Comparison of ENCODE assay signal across 27 cellular contexts in genomic region chr15:90132437-90132836, GRCh38. TPM values are rescaled to one million over a fixed set of nuclear protein-coding genes. Genes with fewer than 3 reads are reported as not detected.
DNase-seq lines count a peak whose midpoint lies in the region; ATAC-seq, FAIRE-seq and TF ChIP-seq lines count a peak whose summit lies in the region.
"Had no signal": no experiment of that assay in that cellular context is flagged by ENCODE, and none has a peak within 500 bp of the region (broad histone marks: within the 10 kb centered on the region; RNA-seq: fewer than 3 reads in every experiment).

No MANE protein-coding gene starts in this region.

- H3K9ac ChIP-seq in BLaER1: no peak overlapping the region
- H3K9ac ChIP-seq in K562 (ENCODE audit: insufficient read depth in 1 of 2, low read depth in 2 of 2, low read length in 2 of 2): no peak overlapping the region
- H3K9ac ChIP-seq in mammary epithelial cell (ENCODE audit: insufficient read depth, low read length): no peak overlapping the region
- H3K9ac ChIP-seq: BLaER1 treated with 17β-estradiol and CSF1 and Interleukin-3, amounts not matched to agents 10 nM and 100 nM had no signal

- dilution Hi-C loops in mammary epithelial cell (cut with HindIII; ENCODE audit: low sequenced_read_pairs): loop anchor here (5.0 kb wide), 1 partner anchor 50 kb away; no protein-coding TSS in a partner anchor

- H3K4me1 ChIP-seq in BLaER1 (peaks cover 32% of the 10 kb centered on the region), HEK293 (ENCODE audit: control insufficient read depth, insufficient read depth, low read length) (no peaks in the 10 kb centered on the region), K562 (replicated peaks in 1 of 2; ENCODE audit: control insufficient read depth in 2 of 2, insufficient read depth in 2 of 2, low read length in 2 of 2) (no peaks in the 10 kb centered on the region), sigmoid colon (peaks cover 0 to 4% (median 1%) of the 10 kb centered on the region in 4 donors), mammary epithelial cell (ENCODE audit: insufficient read depth, low read length) (no peaks in the 10 kb centered on the region)
- H3K4me1 ChIP-seq in CD8-positive, alpha-beta T cell (ENCODE audit: insufficient read depth, low read length): no peaks in the 10 kb centered on the region
- H3K4me1 ChIP-seq: BE2C had no signal

- no peaks in the 10 kb centered on the region for H3K9me3 Mint-ChIP-seq in activated naive CD4-positive, alpha-beta T cell treated with anti-CD3 and anti-CD28 coated beads for 36 hours
- H3K9me3 Mint-ChIP-seq in CD8-positive, alpha-beta T cell: no peaks in the 10 kb centered on the region
- H3K9me3 Mint-ChIP-seq: CD4-positive, alpha-beta T cell; CD8-positive, alpha-beta memory T cell had no signal

- H3K4me1 Mint-ChIP-seq in activated naive CD4-positive, alpha-beta T cell treated with anti-CD3 and anti-CD28 coated beads for 36 hours (ENCODE audit: low read depth): no peaks in the 10 kb centered on the region
- no peaks in the 10 kb centered on the region for H3K4me1 Mint-ChIP-seq in CD8-positive, alpha-beta T cell (ENCODE audit: low read depth)
- H3K4me1 Mint-ChIP-seq: CD8-positive, alpha-beta memory T cell had no signal

- H3K4me3 ChIP-seq in BLaER1: no peak overlapping the region
- H3K4me3 ChIP-seq in HEK293 (ENCODE audit: low read depth, low read length): no peak overlapping the region
- no peak overlapping the region for H3K4me3 ChIP-seq in K562
- H3K4me3 ChIP-seq in sigmoid colon: no peak overlapping the region
- H3K4me3 ChIP-seq in dorsolateral prefrontal cortex: no peak overlapping the region
- no peak overlapping the region for H3K4me3 ChIP-seq in mammary epithelial cell (replicated peaks in 1 of 3; ENCODE audit: insufficient read depth in 1 of 3, low read depth in 2 of 3, low read length in 3 of 3)
- no peak overlapping the region for H3K4me3 ChIP-seq in CD8-positive, alpha-beta T cell (ENCODE audit: low read depth, low read length)
- H3K4me3 ChIP-seq: GM12878 had no signal

- DNase-seq in K562 (ENCODE audit: extremely low read depth in 1 of 4, low spot score in 3 of 4) (no peak), sigmoid colon (peak; percentile 3), dorsolateral prefrontal cortex (no peak), mammary epithelial cell (no peak)
- no peak for DNase-seq in activated naive CD4-positive, alpha-beta T cell treated with anti-CD3 and anti-CD28 coated beads for 36 hours
- no peak for DNase-seq in CD8-positive, alpha-beta T cell
- DNase-seq: 8988T; ACHN; BE2C; CD4-positive, alpha-beta T cell; CD8-positive, alpha-beta memory T cell; COR-L47; DMS 273 treated with DMSO at 0.1 percent for 48 hours; DMS153; DMS53; DMS79; DND-41; EL; GDM1 had no signal

- H3K4me2 ChIP-seq in BLaER1 (peak overlapping the region; percentile 65; the same call in 1 of the 2 replicates), K562 (ENCODE audit: insufficient read depth, low read length) (no peak overlapping the region), mammary epithelial cell (ENCODE audit: insufficient read depth, low read depth, low read length) (no peak overlapping the region)

- H3K4me3 Mint-ChIP-seq in activated naive CD4-positive, alpha-beta T cell treated with anti-CD3 and anti-CD28 coated beads for 36 hours: no peak overlapping the region
- H3K4me3 Mint-ChIP-seq in CD8-positive, alpha-beta T cell: no peak overlapping the region
- H3K4me3 Mint-ChIP-seq: CD4-positive, alpha-beta T cell; CD8-positive, alpha-beta memory T cell had no signal

- TF ChIP-seq RAD21 in K562 (CRISPR knock-in tag; conservative IDR thresholded peaks at IDR 0.05 in 1 of 2, IDR thresholded peaks at IDR 0.05 in 1 of 2): no peak

- H3K36me3 ChIP-seq in BLaER1: no peaks in the 10 kb centered on the region
- H3K36me3 ChIP-seq in HEK293 (ENCODE audit: control insufficient read depth in 2 of 2, insufficient read depth in 1 of 2, low read length in 2 of 2): no peaks in the 10 kb centered on the region
- H3K36me3 ChIP-seq in K562 (ENCODE audit: control insufficient read depth, insufficient read depth, low read length): no peaks in the 10 kb centered on the region
- no peaks in the 10 kb centered on the region for H3K36me3 ChIP-seq in sigmoid colon
- H3K36me3 ChIP-seq in mammary epithelial cell (ENCODE audit: insufficient read depth, low read length): no peaks in the 10 kb centered on the region
- no peaks in the 10 kb centered on the region for H3K36me3 ChIP-seq in CD8-positive, alpha-beta T cell (ENCODE audit: insufficient read depth, low read length)
- H3K36me3 ChIP-seq: BE2C; BLaER1 treated with 17β-estradiol and CSF1 and Interleukin-3, amounts not matched to agents 10 nM and 100 nM had no signal

- intact Hi-C loops in K562 (cut with micrococcal nuclease): no loop called here
- intact Hi-C loops in sigmoid colon (cut with DNase I): no loop called here
- intact Hi-C loops in dorsolateral prefrontal cortex (cut with DNase I): no loop called here
- intact Hi-C loops in mammary epithelial cell (cut with micrococcal nuclease): no loop called here
- intact Hi-C loops in activated naive CD4-positive, alpha-beta T cell treated with anti-CD3 and anti-CD28 coated beads for 36 hours (cut with micrococcal nuclease): no loop called here
- intact Hi-C loops in CD8-positive, alpha-beta T cell (cut with DNase I, micrococcal nuclease): no loop called here

- H3K36me3 Mint-ChIP-seq in activated naive CD4-positive, alpha-beta T cell treated with anti-CD3 and anti-CD28 coated beads for 36 hours (ENCODE audit: low read depth): no peaks in the 10 kb centered on the region
- H3K36me3 Mint-ChIP-seq in CD8-positive, alpha-beta T cell: no peaks in the 10 kb centered on the region

- CTCF ChIA-PET in HEK293 (lab: Yijun Ruan, JAX): no interaction called here
- CTCF ChIA-PET in K562 (lab: Yijun Ruan, JAX; ENCODE audit: low intra/inter-chr PET ratio): no interaction called here
- CTCF ChIA-PET in mammary epithelial cell (lab: Charles Lee; ENCODE audit: low non-redundant PET): no interaction called here
- CTCF ChIA-PET in activated naive CD4-positive, alpha-beta T cell treated with anti-CD3 and anti-CD28 coated beads for 36 hours (lab: Charles Lee): interaction anchor here (0.6 kb wide), 1 partner anchor 12 kb away, joined by 3 read pairs; no protein-coding TSS in a partner anchor
- CTCF ChIA-PET in CD8-positive, alpha-beta T cell (lab: Charles Lee): no interaction called here

- no peak overlapping the region for H3K27ac Mint-ChIP-seq in activated naive CD4-positive, alpha-beta T cell treated with anti-CD3 and anti-CD28 coated beads for 36 hours
- no peak overlapping the region for H3K27ac Mint-ChIP-seq in CD8-positive, alpha-beta T cell
- H3K27ac Mint-ChIP-seq: CD4-positive, alpha-beta T cell; CD8-positive, alpha-beta memory T cell had no signal

- POLR2A ChIA-PET in HEK293 (lab: Yijun Ruan, JAX): interaction anchor here (1.0 kb wide), 1 partner anchor 102 kb away, joined by 3 read pairs; the partner anchor contains the start of genes CIB1 and GDPGP1
- POLR2A ChIA-PET in K562 (lab: Yijun Ruan, JAX): no interaction called here
- POLR2A ChIA-PET in CD8-positive, alpha-beta T cell (lab: Charles Lee): no interaction called here

- H3K27ac ChIP-seq in BLaER1: no peak overlapping the region
- no peak overlapping the region for H3K27ac ChIP-seq in HEK293 (ENCODE audit: extremely low read depth, low read depth, low read length)
- no peak overlapping the region for H3K27ac ChIP-seq in K562 (ENCODE audit: extremely low read depth, low read depth, low read length)
- H3K27ac ChIP-seq in sigmoid colon: no peak overlapping the region
- no peak overlapping the region for H3K27ac ChIP-seq in dorsolateral prefrontal cortex
- H3K27ac ChIP-seq in mammary epithelial cell (ENCODE audit: insufficient read depth, low read depth, low read length): no peak overlapping the region
- H3K27ac ChIP-seq in CD8-positive, alpha-beta T cell (ENCODE audit: low read depth, low read length): no peak overlapping the region
- H3K27ac ChIP-seq: C4-2B had no signal

- no peaks in the 10 kb centered on the region for H3K9me1 ChIP-seq in K562 (ENCODE audit: control insufficient read depth, insufficient read depth, low read length)

- TF ChIP-seq CTCF in HEK293 (tag by site-specific recombination; IDR thresholded peaks at IDR 0.05): no peak
- TF ChIP-seq CTCF in K562 (IDR thresholded peaks at IDR 0.05 in 2 of 3, conservative IDR thresholded peaks at IDR 0.05 in 1 of 3; ENCODE audit: insufficient read depth in 2 of 3, low read depth in 1 of 3, low read length in 3 of 3): no peak
- TF ChIP-seq CTCF in sigmoid colon (IDR thresholded peaks at IDR 0.05): no peak
- TF ChIP-seq CTCF in dorsolateral prefrontal cortex (IDR thresholded peaks at IDR 0.05 in 54 of 56, conservative IDR thresholded peaks at IDR 0.05 in 2 of 56; ENCODE audit: low read depth in 1 of 56, partially characterized antibody in 56 of 56): no peak
- no peak for TF ChIP-seq CTCF in mammary epithelial cell (conservative IDR thresholded peaks at IDR 0.05 in 1 of 2, IDR thresholded peaks at IDR 0.05 in 1 of 2; ENCODE audit: extremely low read depth in 1 of 2, insufficient read depth in 1 of 2, low read depth in 1 of 2, low read length in 2 of 2)
- no peak for TF ChIP-seq CTCF in CD8-positive, alpha-beta T cell (IDR thresholded peaks at IDR 0.05)

- no peak for TF ChIP-seq EP300 in K562 (IDR thresholded peaks at IDR 0.05; ENCODE audit: low read length)
- TF ChIP-seq EP300 in sigmoid colon (IDR thresholded peaks at IDR 0.05): no peak

- no peaks in the 10 kb centered on the region for H3K27me3 Mint-ChIP-seq in activated naive CD4-positive, alpha-beta T cell treated with anti-CD3 and anti-CD28 coated beads for 36 hours (ENCODE audit: low read depth)
- H3K27me3 Mint-ChIP-seq in CD8-positive, alpha-beta T cell (ENCODE audit: low read depth): peaks cover 2% of the 10 kb centered on the region
- H3K27me3 Mint-ChIP-seq: CD4-positive, alpha-beta T cell had no signal

- 48% methylated on average over 5 of the region's 5 CpGs for WGBS in K562 (ENCODE audit: insufficient coverage, low coverage, missing lambda C conversion rate)
- 93 to 94% methylated on average over 5 of the region's 5 CpGs for WGBS in sigmoid colon, 2 donors
- 92% methylated on average over 5 of the region's 5 CpGs for WGBS in mammary epithelial cell (ENCODE audit: low coverage, missing lambda C conversion rate)

- H2AFZ ChIP-seq in K562 (ENCODE audit: low read depth, low read length): no peak overlapping the region
- no peak overlapping the region for H2AFZ ChIP-seq in mammary epithelial cell (ENCODE audit: low read depth, low read length)

- H3K79me2 ChIP-seq in K562 (ENCODE audit: control insufficient read depth, insufficient read depth, low read length): no peaks in the 10 kb centered on the region
- no peaks in the 10 kb centered on the region for H3K79me2 ChIP-seq in mammary epithelial cell (ENCODE audit: insufficient read depth, low read length)

- H4K20me1 ChIP-seq in BLaER1 (no peaks in the 10 kb centered on the region), K562 (replicated peaks; ENCODE audit: control insufficient read depth, insufficient read depth, low read length) (no peaks in the 10 kb centered on the region), mammary epithelial cell (ENCODE audit: insufficient read depth, low read length) (no peaks in the 10 kb centered on the region)
- H4K20me1 ChIP-seq: BLaER1 treated with 17β-estradiol and CSF1 and Interleukin-3, amounts not matched to agents 10 nM and 100 nM had no signal

- no peak for FAIRE-seq in K562 (lab: Jason Lieb, UNC)
- FAIRE-seq: A204.1, GM12878, GM12892, GM18507 had no signal

- no peak for TF ChIP-seq POLR2A in K562 (conservative IDR thresholded peaks at IDR 0.05)
- TF ChIP-seq POLR2A in sigmoid colon (IDR thresholded peaks at IDR 0.05): no peak

- no peaks in the 10 kb centered on the region; the same call in 1 of the 2 replicates for H3K9me3 ChIP-seq in BLaER1
- no peaks in the 10 kb centered on the region for H3K9me3 ChIP-seq in HEK293 (ENCODE audit: control insufficient read depth, insufficient read depth, low read depth, low read length)
- H3K9me3 ChIP-seq in K562 (replicated peaks; ENCODE audit: control insufficient read depth, insufficient read depth, low read depth, low read length): no peaks in the 10 kb centered on the region
- no peaks in the 10 kb centered on the region for H3K9me3 ChIP-seq in sigmoid colon
- H3K9me3 ChIP-seq in mammary epithelial cell (replicated peaks; ENCODE audit: insufficient read depth, low read length): no peaks in the 10 kb centered on the region
- no peaks in the 10 kb centered on the region for H3K9me3 ChIP-seq in CD8-positive, alpha-beta T cell (ENCODE audit: low read length)
- H3K9me3 ChIP-seq: BE2C had no signal

- H3K27me3 ChIP-seq in BLaER1 (no peaks in the 10 kb centered on the region; the same call in 1 of the 2 replicates), K562 (ENCODE audit: control insufficient read depth in 2 of 2, insufficient read depth in 2 of 2, low read length in 2 of 2) (no peaks in the 10 kb centered on the region), sigmoid colon (no peaks in the 10 kb centered on the region), dorsolateral prefrontal cortex (no peaks in the 10 kb centered on the region), mammary epithelial cell (ENCODE audit: insufficient read depth, low read length) (peaks cover 2% of the 10 kb centered on the region)
- H3K27me3 ChIP-seq in CD8-positive, alpha-beta T cell (ENCODE audit: insufficient read depth, low read length): no peaks in the 10 kb centered on the region
- H3K27me3 ChIP-seq: BE2C; BLaER1 treated with 17β-estradiol and CSF1 and Interleukin-3, amounts not matched to agents 10 nM and 100 nM had no signal

- in situ Hi-C loops in K562 (cut with MboI): loop anchor here (10.0 kb wide), 1 partner anchor 342 kb away; no protein-coding TSS in a partner anchor
- in situ Hi-C loops in mammary epithelial cell (cut with MboI; ENCODE audit: low sequenced_read_pairs in 2 of 2): no loop called here

- ATAC-seq in K562: no peak
- no peak for ATAC-seq in CD8-positive, alpha-beta T cell
- ATAC-seq: GM12878 had no signal

- BruUV-seq in K562 (replicated peaks; lab: Mats Ljungman, UMichigan): no TSS peak
- BruUV-seq in mammary epithelial cell (replicated peaks; lab: Mats Ljungman, UMichigan): no TSS peak

RNA-seq across cellular contexts. Expression of gene IDH2, which starts 30.2 kb away (rescaled TPM):
- total RNA-seq in K562 (2011; cell fraction: chromatin; rRNA removed; ENCODE audit: low replicate concordance): 8.3 and 17.4 TPM in 2 replicates
- total RNA-seq in K562 (2011; cell fraction: nucleolus; rRNA removed): 17.3 and 17.6 TPM in 2 replicates
- 13.9 and 15.0 TPM in 2 replicates for total RNA-seq in K562 (2011; cell fraction: nucleoplasm; rRNA removed)
- total RNA-seq in K562 (2014; rRNA removed) (59.2 and 74.5 TPM in 2 replicates), K562 (2014; rRNA removed; fragmentation: Illumina TruSeq; extraction: Trizol) (34.2 and 41.2 TPM in 2 replicates), K562 (2015; rRNA removed; fragmentation: Illumina TruSeq; extraction: Trizol) (72.3 and 72.6 TPM in 2 replicates), K562 (2021) (76.7 and 80.4 TPM in 2 replicates), sigmoid colon (100 to 1,000 TPM in 3 of 4 donors, 10 to 100 TPM in 1; 77.2 to 164 (median 116) TPM), dorsolateral prefrontal cortex (100 to 1,000 TPM in 64 of 120 experiments, 10 to 100 TPM in 56; 40.2 to 175 (median 102) TPM), mammary epithelial cell (10 to 100 TPM; 16.4 to 39.5 TPM)
- polyA plus RNA-seq in K562 (2011; rRNA removed) (99.9 and 181 TPM in 2 replicates), K562 (2014; fragmentation: Illumina TruSeq; extraction: Trizol) (83.0 and 84.4 TPM in 2 replicates), K562 (2014; fragmentation: Nextera tagmentation; extraction: Ambion mirVana) (1 to 10 TPM in 1 of 2 experiments, under 1 TPM in 1; 0.70 to 3.1 TPM), K562 (2014; rRNA removed) (51.1 and 52.3 TPM in 2 replicates), sigmoid colon (100 to 1,000 TPM in 1 of 3 donors, 10 to 100 TPM in 2; 43.8 to 210 (median 90.2) TPM), mammary epithelial cell (41.3 TPM)
- 113 and 128 TPM in 2 replicates for polyA plus RNA-seq in K562 (2011; cell fraction: cytosol; rRNA removed)
- 68.2 and 102 TPM in 2 replicates for polyA plus RNA-seq in K562 (2011; cell fraction: nucleus; rRNA removed)
- polyA plus RNA-seq in K562 (2012): 68.8 and 135 TPM in 2 replicates
- polyA minus RNA-seq in K562 (2011; rRNA and poly(A)+ RNA removed): 62.2 and 82.4 TPM in 2 replicates
- 51.4 and 98.5 TPM in 2 replicates for polyA minus RNA-seq in K562 (2011; cell fraction: cytosol; rRNA and poly(A)+ RNA removed)
- 7.0 and 20.3 TPM in 2 replicates for polyA minus RNA-seq in K562 (2011; cell fraction: nucleus; rRNA and poly(A)+ RNA removed)
- 31.6 TPM for polyA minus RNA-seq in mammary epithelial cell
- total RNA-seq in activated naive CD4-positive, alpha-beta T cell treated with anti-CD3 and anti-CD28 coated beads for 36 hours: 100 to 1,000 TPM; 225 to 229 TPM
- 10 to 100 TPM; 41.5 to 42.2 TPM for total RNA-seq in CD8-positive, alpha-beta T cell
